In genomic region chr3:106711650-106712049, GRCh38 we compare ENCODE assay signal across 13 cellular contexts.
DNase-seq lines count a peak whose midpoint lies in the region; TF ChIP-seq lines count a peak whose summit lies in the region.
"Had no signal": no experiment of that assay in that cellular context is flagged by ENCODE, and none has a peak within 500 bp of the region (broad histone marks: within the 10 kb centered on the region; RNA-seq: fewer than 3 reads in every experiment).

No MANE protein-coding gene starts in this region.

- H3K9me3 ChIP-seq in CD4-positive, alpha-beta memory T cell (ENCODE audit: control insufficient read depth in 1 of 2, low read length in 2 of 2): no peaks in the 10 kb centered on the region
- H3K9me3 ChIP-seq: spleen had no signal

- intact Hi-C loops in CD4-positive, alpha-beta memory T cell (cut with micrococcal nuclease): no loop called here

- no peak overlapping the region for H3K27ac ChIP-seq in CD4-positive, alpha-beta memory T cell (ENCODE audit: low read depth, low read length)
- H3K27ac ChIP-seq: spleen had no signal

- no peaks in the 10 kb centered on the region for H3K36me3 ChIP-seq in kidney epithelial cell (ENCODE audit: control insufficient read depth, insufficient read depth, low read length)
- H3K36me3 ChIP-seq in CD4-positive, alpha-beta memory T cell (ENCODE audit: insufficient read depth, low read length): no peaks in the 10 kb centered on the region
- H3K36me3 ChIP-seq: spleen had no signal

- CTCF ChIA-PET in AG04449 (lab: Yijun Ruan, JAX): interaction anchor here (1.3 to 2.3 kb wide), 4 partner anchors 10 to 407 kb away, joined by 3 to 9 read pairs (median 7); no protein-coding TSS in a partner anchor
- CTCF ChIA-PET in CD4-positive, alpha-beta memory T cell (lab: Charles Lee; ENCODE audit: partially characterized antibody): no interaction called here

- H3K27ac Mint-ChIP-seq in CD4-positive, alpha-beta memory T cell: no peak overlapping the region

- POLR2A ChIA-PET in AG04449 (lab: Yijun Ruan, JAX): no interaction called here
- POLR2A ChIA-PET in CD4-positive, alpha-beta memory T cell (lab: Charles Lee; ENCODE audit: partially characterized antibody): no interaction called here

- no peaks in the 10 kb centered on the region for H3K27me3 ChIP-seq in kidney epithelial cell (ENCODE audit: control insufficient read depth, insufficient read depth, low read length)
- no peaks in the 10 kb centered on the region for H3K27me3 ChIP-seq in CD4-positive, alpha-beta memory T cell (ENCODE audit: insufficient read depth, low read length)
- H3K27me3 ChIP-seq: spleen had no signal

- peak; percentile 31 for DNase-seq in AG04449 (ENCODE audit: low read depth, low spot score)
- peak; percentile 81 for DNase-seq in HCEC 1CT
- DNase-seq in amniotic epithelial cell (ENCODE audit: low read depth): peak; percentile 63
- peak; percentile 73 for DNase-seq in kidney epithelial cell (ENCODE audit: low read depth)
- DNase-seq in GM13977 (ENCODE audit: low spot score): no peak
- DNase-seq in DMS79 treated with DMSO at 0.1 percent for 48 hours (lab: John Stamatoyannopoulos, UW): no peak
- no peak for DNase-seq in GM13976 (ENCODE audit: low spot score)
- no peak for DNase-seq in CD4-positive, alpha-beta memory T cell
- DNase-seq: activated CD4-positive, alpha-beta T cell treated with anti-CD3 and anti-CD28 coated beads, Interleukin-2, amount 50 U/mL, for 48 hours; amniotic stem cell; dermis blood vessel endothelial cell; DMS 273 treated with DMSO at 0.1 percent for 48 hours; spleen had no signal

- TF ChIP-seq CTCF in AG04449 (IDR thresholded peaks at IDR 0.05; ENCODE audit: insufficient read depth, low read length, missing control alignments) (no peak), kidney epithelial cell (IDR thresholded peaks at IDR 0.05; ENCODE audit: insufficient read depth, low read length, poor library complexity, severe bottlenecking) (no peak), GM13977 (IDR thresholded peaks at IDR 0.05; ENCODE audit: extremely low read depth, insufficient read depth, missing control alignments) (no peak), GM13976 (IDR thresholded peaks at IDR 0.05; ENCODE audit: borderline replicate concordance, control extremely low read depth, extremely low read depth, insufficient read depth, missing control alignments) (no peak)

- no peak overlapping the region for H3K4me3 Mint-ChIP-seq in CD4-positive, alpha-beta memory T cell

- in situ Hi-C loops in GM13977 (cut with MboI; ENCODE audit: low pct_unique_long_range_greater_than_20kb, low sequenced_read_pairs, unreplicated experiment): no loop called here
- in situ Hi-C loops in GM13976 (cut with MboI; ENCODE audit: low sequenced_read_pairs, unreplicated experiment): no loop called here

- H3K4me1 Mint-ChIP-seq in CD4-positive, alpha-beta memory T cell: peaks cover 0 to 1% (median 0%) of the 10 kb centered on the region in 4 donors

- no peak overlapping the region for H3K4me3 ChIP-seq in AG04449 (ENCODE audit: low read depth, low read length)
- no peak overlapping the region for H3K4me3 ChIP-seq in kidney epithelial cell (ENCODE audit: low read depth, low read length)
- H3K4me3 ChIP-seq in CD4-positive, alpha-beta memory T cell (ENCODE audit: low read length in 2 of 2): no peak overlapping the region
- H3K4me3 ChIP-seq: spleen had no signal

- no peaks in the 10 kb centered on the region for H3K9me3 Mint-ChIP-seq in CD4-positive, alpha-beta memory T cell

- no peaks in the 10 kb centered on the region for H3K36me3 Mint-ChIP-seq in CD4-positive, alpha-beta memory T cell

- H3K4me1 ChIP-seq in CD4-positive, alpha-beta memory T cell (ENCODE audit: insufficient read depth, low read length): no peaks in the 10 kb centered on the region
- H3K4me1 ChIP-seq: spleen had no signal

- H3K27me3 Mint-ChIP-seq in CD4-positive, alpha-beta memory T cell: peaks cover 1% of the 10 kb centered on the region in 2 donors

Comparison
In these comparisons a context has a peak if more than half of its experiments do, and no peak if none do; other contexts are left out.
1. DNase-seq: peak in AG04449 (single experiment), HCEC 1CT (single experiment), amniotic epithelial cell (single experiment) and kidney epithelial cell (single experiment); none in GM13977 (single experiment), DMS79 treated with DMSO at 0.1 percent for 48 hours (single experiment), GM13976 (single experiment) and CD4-positive, alpha-beta memory T cell (0 of 5).